Comparison of ENCODE assay signal across 1 cellular context in genomic region chr15:26686547-26687187, GRCh38.
TF ChIP-seq lines count a peak whose summit lies in the region.

No MANE protein-coding gene starts in this region.

TF ChIP-seq in GM23338, 12 proteins besides CTCF, POLR2A, EP300 and RAD21 (continued from another document):
- TF ChIP-seq ZNF462 (CRISPR knock-in tag; IDR thresholded peaks at IDR 0.05) (no peak), REST (IDR thresholded peaks at IDR 0.05; ENCODE audit: unreplicated experiment) (no peak), CREB1 (CRISPR knock-in tag; IDR thresholded peaks at IDR 0.05; ENCODE audit: low read depth) (no peak)
TF ChIP-seq in GM23338: peak in this region for 0.
